Comparison of ENCODE assay signal across 8 cellular contexts in genomic region chr20:11555510-11555909, GRCh38.
"Had no signal": no experiment of that assay in that cellular context is flagged by ENCODE, and none has a peak within 500 bp of the region (broad histone marks: within the 10 kb centered on the region; RNA-seq: fewer than 3 reads in every experiment).

No MANE protein-coding gene starts in this region.

- H3K27ac Mint-ChIP-seq: HFFc6 had no signal

- H3K9me3 Mint-ChIP-seq: HFFc6 had no signal

- H3K4me1 ChIP-seq: HAP-1 had no signal

- ATAC-seq: HCT116, K562 had no signal

- H3K4me3 Mint-ChIP-seq: HFFc6 had no signal

- H3K4me3 ChIP-seq: GM23248, HAP-1, K562 had no signal

- H3K9me3 ChIP-seq: HAP-1 had no signal

- DNase-seq: GM23248, GOT3, H7, HFFc6, IMR-90 had no signal

- H3K36me3 ChIP-seq: HAP-1 had no signal

- H3K27ac ChIP-seq: GM23248 had no signal
